ENCODE assay signal across 17 cellular contexts in the genomic region with DNA sequence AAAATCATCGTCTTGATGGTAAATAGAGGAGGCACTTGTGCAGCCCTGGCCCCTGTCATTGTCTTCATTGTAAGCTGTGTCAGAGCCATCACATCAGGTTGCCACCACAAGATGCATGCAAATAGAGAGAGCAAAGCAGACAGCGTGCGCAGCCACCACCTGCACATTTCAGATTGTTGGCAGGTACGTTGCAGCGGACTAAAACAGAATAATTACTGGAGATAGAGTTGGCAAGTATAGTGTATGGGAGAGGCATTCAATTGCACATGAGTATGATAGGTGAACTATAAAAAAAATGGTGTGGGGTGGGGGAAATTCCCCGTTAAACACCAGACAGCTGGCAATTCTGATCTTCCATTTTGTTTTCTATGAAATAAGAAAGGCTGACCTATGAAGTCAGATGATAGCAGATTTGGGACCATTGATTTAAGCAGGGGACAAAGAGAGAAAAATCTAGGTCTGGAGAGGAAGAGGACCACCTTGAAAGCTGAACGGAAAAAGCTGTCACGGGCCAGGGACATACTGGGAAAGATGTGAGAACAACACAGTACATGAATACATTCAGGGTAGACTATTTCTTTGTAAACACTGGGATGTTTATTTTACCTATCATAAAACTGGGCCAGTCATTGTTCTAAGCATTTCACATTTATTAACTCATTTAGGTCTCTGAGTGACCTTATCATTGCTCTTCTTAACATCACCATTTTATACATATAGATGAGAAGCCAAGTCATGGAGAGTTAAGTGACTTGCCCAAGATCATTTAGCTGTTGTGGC.
"Had no signal": no experiment of that assay in that cellular context is flagged by ENCODE, and none has a peak within 500 bp of the region (broad histone marks: within the 10 kb centered on the region; RNA-seq: fewer than 3 reads in every experiment).

No MANE protein-coding gene starts in this region.

- DNase-seq: activated CD4-positive, alpha-beta memory T cell treated with anti-CD3 and anti-CD28 coated beads, Interleukin-2, amount 10 ng/mL, durations not matched to agents 7 days and 5 days; activated CD4-positive, alpha-beta T cell treated with anti-CD3 and anti-CD28 coated beads for 4 hours; activated CD8-positive, alpha-beta memory T cell treated with anti-CD3 and anti-CD28 coated beads, Interleukin-2, amount 10 ng/mL, durations not matched to agents 7 days and 5 days; activated naive CD4-positive, alpha-beta T cell; activated naive CD8-positive, alpha-beta T cell treated with anti-CD3 and anti-CD28 coated beads for 36 hours; amniotic stem cell; dermis blood vessel endothelial cell; effector memory CD4-positive, alpha-beta T cell; immature natural killer cell; naive B cell; pancreas; sigmoid colon; stimulated activated CD4-positive, alpha-beta T cell treated with anti-CD3 and anti-CD28 coated beads, Interleukin-4, amount 100 ng/mL, for 24 hours had no signal

- H3K9me3 ChIP-seq: esophagus muscularis mucosa, gastroesophageal sphincter, pancreas, sigmoid colon had no signal

- H3K27ac ChIP-seq: esophagus muscularis mucosa, gastroesophageal sphincter, pancreas, sigmoid colon had no signal

- ATAC-seq: activated CD8-positive, alpha-beta memory T cell treated with anti-CD3 and anti-CD28 coated beads, Interleukin-2, amount 10 ng/mL, durations not matched to agents 7 days and 5 days; gastroesophageal sphincter; pancreas; stimulated activated memory B cell treated with anti-CD40 and anti-IgM and Interleukin-4, amounts not matched to agents 10 μg/mL and 1 μg/mL and 100 μg/mL, for 72 hours; WTC11 had no signal

- H3K36me3 ChIP-seq: esophagus muscularis mucosa, gastroesophageal sphincter, pancreas, sigmoid colon had no signal

- H3K4me3 ChIP-seq: esophagus muscularis mucosa, gastroesophageal sphincter, pancreas, sigmoid colon had no signal

- H3K4me1 ChIP-seq: esophagus muscularis mucosa, gastroesophageal sphincter, pancreas, sigmoid colon had no signal

- H3K27me3 ChIP-seq: esophagus muscularis mucosa, gastroesophageal sphincter, pancreas, sigmoid colon had no signal
